Comparison of ENCODE assay signal across 8 cellular contexts in the genomic region with DNA sequence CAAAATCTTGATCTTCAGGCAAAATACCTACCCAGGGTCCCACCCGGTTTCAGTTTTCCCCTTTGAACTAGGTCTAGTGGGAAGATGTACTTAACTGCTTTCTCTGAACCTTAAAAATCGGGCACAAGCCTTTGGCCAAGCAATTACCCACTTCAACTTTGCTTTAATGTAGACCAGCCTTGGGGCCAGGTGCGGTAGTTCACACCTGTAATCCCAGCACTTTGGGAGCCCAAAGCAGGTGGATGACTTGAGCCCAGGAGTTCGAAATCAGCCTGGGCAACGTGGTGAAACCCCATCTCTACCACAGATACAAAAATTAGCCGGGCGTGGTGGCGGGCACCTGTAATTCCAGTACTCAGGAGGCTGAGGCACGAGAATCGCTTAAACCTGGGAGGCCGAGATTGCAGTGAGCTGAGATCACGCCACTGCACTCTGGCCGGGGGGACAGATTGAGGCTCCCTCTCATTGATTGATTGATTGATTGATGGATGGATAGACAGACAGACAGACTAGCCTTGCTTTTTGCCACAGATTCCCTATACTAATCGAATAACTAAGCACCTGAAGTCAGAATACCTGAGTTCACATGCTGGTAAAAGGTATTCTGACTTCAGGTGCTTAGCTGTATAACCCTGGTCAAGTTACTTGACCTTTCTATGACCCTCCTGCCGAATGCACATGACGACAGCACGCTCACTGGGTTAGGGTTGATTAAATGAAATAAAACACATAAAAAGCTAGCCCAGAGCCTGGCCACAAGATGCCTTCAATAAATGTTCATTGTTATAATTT. TPM values are rescaled to one million over a fixed set of nuclear protein-coding genes. Genes with fewer than 3 reads are reported as not detected.
DNase-seq lines count a peak whose midpoint lies in the region; ATAC-seq, FAIRE-seq and TF ChIP-seq lines count a peak whose summit lies in the region.

No MANE protein-coding gene starts in this region.

- no peaks in the 10 kb centered on the region for H3K27me3 Mint-ChIP-seq in naive thymus-derived CD8-positive, alpha-beta T cell

- POLR2A ChIA-PET in naive thymus-derived CD8-positive, alpha-beta T cell (lab: Charles Lee) = interaction anchor here (0.6 kb wide), 1 partner anchor 68 kb away, joined by 3 read pairs; no protein-coding TSS in a partner anchor

- peaks cover 12 to 44% (median 30%) of the 10 kb centered on the region in 4 donors for H3K4me1 Mint-ChIP-seq in naive thymus-derived CD8-positive, alpha-beta T cell

- H3K4me2 ChIP-seq in KMS-11 = peak overlapping the region; percentile 83

- no peak overlapping the region for H2AFZ ChIP-seq in KMS-11 (ENCODE audit: low read depth)

- no peaks in the 10 kb centered on the region for H4K20me1 ChIP-seq in KMS-11 (ENCODE audit: insufficient read depth)

- peak overlapping the region; percentile 80 to 93 (median 90) for H3K4me3 Mint-ChIP-seq in naive thymus-derived CD8-positive, alpha-beta T cell

- H3K27me3 ChIP-seq in KMS-11 (ENCODE audit: insufficient read depth, low read depth) = 0 out of 2 replicates have a peak, but pooled peaks cover 3% of the 10 kb centered on the region

- DNase-seq in AG09309 (ENCODE audit: low read depth) = no peak
- DNase-seq in choroid plexus epithelial cell (ENCODE audit: low read depth) = no peak
- no peak for DNase-seq in naive thymus-derived CD8-positive, alpha-beta T cell
- no peak for DNase-seq in GM12892 (ENCODE audit: insufficient read length)
- DNase-seq in T1000 (lab: John Stamatoyannopoulos, UW) = no peak
- DNase-seq in NCI-H2196 (lab: John Stamatoyannopoulos, UW; ENCODE audit: unreplicated experiment) = no peak
- DNase-seq in MV-4-11 (lab: John Stamatoyannopoulos, UW) = no peak

- H3K9ac ChIP-seq in KMS-11 = no peak overlapping the region; the same call in 1 of the 2 replicates

- ATAC-seq in naive thymus-derived CD8-positive, alpha-beta T cell = no peak

- no peaks in the 10 kb centered on the region for H3K36me3 ChIP-seq in KMS-11 (ENCODE audit: insufficient read depth)

- FAIRE-seq in GM12892 (lab: Jason Lieb, UNC) = no peak

- H3K9me3 Mint-ChIP-seq in naive thymus-derived CD8-positive, alpha-beta T cell = no peaks in the 10 kb centered on the region

- peak overlapping the region in 9 of 10 donors; percentile 62 to 95 (median 86) for H3K27ac Mint-ChIP-seq in naive thymus-derived CD8-positive, alpha-beta T cell

- H3K36me3 Mint-ChIP-seq in naive thymus-derived CD8-positive, alpha-beta T cell = peaks cover 0 to 3% (median 0%) of the 10 kb centered on the region in 3 donors

- H3K4me3 ChIP-seq in AG09309 (ENCODE audit: control insufficient read depth, low read depth, low read length) = peak overlapping the region; percentile 75
- no peak overlapping the region for H3K4me3 ChIP-seq in KMS-11 (IDR thresholded peaks at IDR 0.05; ENCODE audit: insufficient read depth, low read depth, low read length)
- peak overlapping the region; percentile 67 for H3K4me3 ChIP-seq in choroid plexus epithelial cell (ENCODE audit: low read depth, low read length)

- TF ChIP-seq CTCF in AG09309 (IDR thresholded peaks at IDR 0.05; ENCODE audit: control insufficient read depth, insufficient read depth, low read depth, low read length, missing control alignments) (no peak), KMS-11 (conservative IDR thresholded peaks at IDR 0.05; ENCODE audit: low read depth, low read length) (no peak), choroid plexus epithelial cell (conservative IDR thresholded peaks at IDR 0.05; ENCODE audit: low read depth, low read length) (no peak)

- peaks cover 19% of the 10 kb centered on the region for H3K4me1 ChIP-seq in KMS-11 (ENCODE audit: low read depth, poor library complexity, severe bottlenecking)

- H3K79me2 ChIP-seq in KMS-11 (ENCODE audit: insufficient read depth, low read depth) = peaks cover 20% of the 10 kb centered on the region; the same call in 1 of the 2 replicates

- H3K27ac ChIP-seq in KMS-11 = no peak overlapping the region; the same call in 1 of the 2 replicates

- TF ChIP-seq POLR2A in GM12892 (IDR thresholded peaks at IDR 0.05; ENCODE audit: low read depth, low read length) = no peak

RNA-seq across cellular contexts. Expression of gene CLIP1, which starts 1.8 kb away (rescaled TPM):
- 10 to 100 TPM; 39.5 to 48.7 TPM for total RNA-seq in naive thymus-derived CD8-positive, alpha-beta T cell
- 10 to 100 TPM in 1 of 3 donors, 1 to 10 TPM in 2; 6.3 to 20.4 (median 9.4) TPM for polyA plus RNA-seq in naive thymus-derived CD8-positive, alpha-beta T cell
- 19.6 TPM for polyA plus RNA-seq in GM12892 (2012; ENCODE audit: missing spikeins)
